18 cellular contexts compared by ENCODE assay signal in genomic region chr7:138726288-138726687, GRCh38. TPM values are rescaled to one million over a fixed set of nuclear protein-coding genes. Genes with fewer than 3 reads are reported as not detected.
A peak's percentile ranks its signal among the peaks of the same experiment; 100 is the strongest.
DNase-seq lines count a peak whose midpoint lies in the region; ATAC-seq and TF ChIP-seq lines count a peak whose summit lies in the region.
"Had no signal": no experiment of that assay in that cellular context is flagged by ENCODE, and none has a peak within 500 bp of the region (broad histone marks: within the 10 kb centered on the region; RNA-seq: fewer than 3 reads in every experiment).

No MANE protein-coding gene starts in this region.

- H3K27me3 Mint-ChIP-seq in activated naive CD8-positive, alpha-beta T cell treated with anti-CD3 and anti-CD28 coated beads, Interleukin-2, amount 50 U/mL, for 24 hours: no peaks in the 10 kb centered on the region
- H3K27me3 Mint-ChIP-seq: dendritic cell treated with granulocyte-macrophage colony-stimulating factor and Interleukin-4, amounts not matched to agents 40 ng/mL and 50 ng/mL, for 4 days had no signal

- no peaks in the 10 kb centered on the region for H3K9me3 Mint-ChIP-seq in activated naive CD8-positive, alpha-beta T cell treated with anti-CD3 and anti-CD28 coated beads, Interleukin-2, amount 50 U/mL, for 24 hours
- H3K9me3 Mint-ChIP-seq: dendritic cell treated with granulocyte-macrophage colony-stimulating factor and Interleukin-4, amounts not matched to agents 40 ng/mL and 50 ng/mL, for 4 days; HFFc6 had no signal

- no peaks in the 10 kb centered on the region for H3K9me2 ChIP-seq in HCT116 (ENCODE audit: insufficient read depth)

- TF ChIP-seq POLR2A in HCT116 (IDR thresholded peaks at IDR 0.05; ENCODE audit: borderline replicate concordance, extremely low read depth, insufficient read depth, insufficient read length): no peak

- TF ChIP-seq CTCF in HCT116 (IDR thresholded peaks at IDR 0.05 in 2 of 3, conservative IDR thresholded peaks at IDR 0.05 in 1 of 3; ENCODE audit: borderline replicate concordance in 1 of 3, insufficient read depth in 1 of 3, low read depth in 2 of 3, low read length in 2 of 3) (peak in 2 of 3 experiments; percentile 51 to 58; a peak in 4 of 6 replicates), brain microvascular endothelial cell (IDR thresholded peaks at IDR 0.05; ENCODE audit: low read depth, low read length, missing control alignments) (peak; percentile 20), smooth muscle cell (IDR thresholded peaks at IDR 0.05; ENCODE audit: borderline replicate concordance, insufficient read depth, poor library complexity, severe bottlenecking) (peak; percentile 6)

- H4K20me1 ChIP-seq in HCT116 (ENCODE audit: insufficient read depth) (no peaks in the 10 kb centered on the region), smooth muscle cell (ENCODE audit: low read depth) (no peaks in the 10 kb centered on the region)

- intact Hi-C loops in HCT116 (cut with micrococcal nuclease) (no loop called here), cardiac septum (cut with DNase I) (no loop called here)

- H3K4me3 ChIP-seq in HCT116 (replicated peaks in 1 of 2; ENCODE audit: low read depth in 1 of 2, low read length in 2 of 2) (no peak overlapping the region), brain microvascular endothelial cell (ENCODE audit: low read depth, low read length) (no peak overlapping the region), smooth muscle cell (no peak overlapping the region)

- ATAC-seq in HCT116: peak; percentile 87
- no peak for ATAC-seq in activated naive CD8-positive, alpha-beta T cell treated with anti-CD3 and anti-CD28 coated beads, Interleukin-2, amount 50 U/mL, for 24 hours
- ATAC-seq: esophagus mucosa had no signal

- no peaks in the 10 kb centered on the region for H3F3A ChIP-seq in smooth muscle cell (ENCODE audit: low read depth)

- 84% methylated on average over 9 of the region's 9 CpGs for WGBS in smooth muscle cell (ENCODE audit: low lambda C conversion rate)

- H3K27ac Mint-ChIP-seq in activated naive CD8-positive, alpha-beta T cell treated with anti-CD3 and anti-CD28 coated beads, Interleukin-2, amount 50 U/mL, for 24 hours: no peak overlapping the region
- H3K27ac Mint-ChIP-seq: CD8-positive, alpha-beta memory T cell; dendritic cell treated with granulocyte-macrophage colony-stimulating factor and Interleukin-4, amounts not matched to agents 40 ng/mL and 50 ng/mL, for 4 days; HFFc6 had no signal

- no peak overlapping the region for H3K9ac ChIP-seq in HCT116 (ENCODE audit: low read length)
- H3K9ac ChIP-seq in smooth muscle cell (ENCODE audit: low read depth): no peak overlapping the region

- H3K27ac ChIP-seq in HCT116 (ENCODE audit: low read depth, low read length) (no peak overlapping the region), brain microvascular endothelial cell (no peak overlapping the region), smooth muscle cell (ENCODE audit: low read depth) (no peak overlapping the region)

- H3K36me3 ChIP-seq in HCT116 (ENCODE audit: control insufficient read depth in 1 of 2, insufficient read depth in 2 of 2, low read length in 2 of 2) (no peaks in the 10 kb centered on the region), brain microvascular endothelial cell (replicated peaks) (no peaks in the 10 kb centered on the region), smooth muscle cell (ENCODE audit: low read depth) (no peaks in the 10 kb centered on the region)

- BruUV-seq in HCT116 (replicated peaks; lab: Mats Ljungman, UMichigan): no TSS peak

- H3K4me2 ChIP-seq in HCT116 (ENCODE audit: low read length) (no peak overlapping the region), smooth muscle cell (no peak overlapping the region)

- H3K4me1 Mint-ChIP-seq in activated naive CD8-positive, alpha-beta T cell treated with anti-CD3 and anti-CD28 coated beads, Interleukin-2, amount 50 U/mL, for 24 hours: no peaks in the 10 kb centered on the region
- H3K4me1 Mint-ChIP-seq: CD8-positive, alpha-beta memory T cell had no signal

- POLR2A ChIA-PET in HCT116 (lab: Charles Lee): no interaction called here

- H3K79me2 ChIP-seq in HCT116 (ENCODE audit: insufficient read depth, low read length) (no peaks in the 10 kb centered on the region), smooth muscle cell (ENCODE audit: low read depth) (no peaks in the 10 kb centered on the region)

- no peaks in the 10 kb centered on the region for H3K9me3 ChIP-seq in HCT116 (ENCODE audit: control insufficient read depth in 1 of 2, insufficient read depth in 1 of 2, low read depth in 1 of 2, low read length in 2 of 2)
- H3K9me3 ChIP-seq in smooth muscle cell (replicated peaks; ENCODE audit: low read depth): no peaks in the 10 kb centered on the region

- H2AFZ ChIP-seq in HCT116 (ENCODE audit: low read depth, low read length, poor library complexity, severe bottlenecking): no peak overlapping the region
- no peak overlapping the region for H2AFZ ChIP-seq in smooth muscle cell (ENCODE audit: low read depth)

- no peaks in the 10 kb centered on the region for H3K36me3 Mint-ChIP-seq in activated naive CD8-positive, alpha-beta T cell treated with anti-CD3 and anti-CD28 coated beads, Interleukin-2, amount 50 U/mL, for 24 hours (ENCODE audit: low read depth)
- H3K36me3 Mint-ChIP-seq: CD8-positive, alpha-beta memory T cell had no signal

- in situ Hi-C loops in brain microvascular endothelial cell (cut with HindIII; ENCODE audit: low pct_ligation_motif_present, low sequenced_read_pairs): no loop called here

- peak; percentile 41 for TF ChIP-seq RAD21 in HCT116 (IDR thresholded peaks at IDR 0.05; ENCODE audit: low read depth)

- H3K4me3 Mint-ChIP-seq in activated naive CD8-positive, alpha-beta T cell treated with anti-CD3 and anti-CD28 coated beads, Interleukin-2, amount 50 U/mL, for 24 hours: no peak overlapping the region
- H3K4me3 Mint-ChIP-seq: dendritic cell treated with granulocyte-macrophage colony-stimulating factor and Interleukin-4, amounts not matched to agents 40 ng/mL and 50 ng/mL, for 4 days; HFFc6 had no signal

- DNase-seq in activated T-cell treated with anti-CD3 and anti-CD28 coated beads for 48 hours (ENCODE audit: low read depth) (peak; percentile 11), HCT116 (ENCODE audit: low read depth, low spot score) (no peak), brain microvascular endothelial cell (no peak), smooth muscle cell (lab: John Stamatoyannopoulos, UW; ENCODE audit: unreplicated experiment) (no peak), cardiac septum (ENCODE audit: low spot score) (no peak), SIG-M5 treated with dmso at 0.1 percent for 504 hours (lab: John Stamatoyannopoulos, UW; ENCODE audit: unreplicated experiment) (no peak)
- no peak for DNase-seq in activated T-cell treated with anti-CD3 and anti-CD28 coated beads, Interleukin-2, amount 50 U/mL, for 48 hours
- DNase-seq in activated naive CD8-positive, alpha-beta T cell treated with anti-CD3 and anti-CD28 coated beads, Interleukin-2, amount 50 U/mL, for 24 hours: no peak
- DNase-seq: anterior cingulate cortex; CD8-positive, alpha-beta memory T cell; HFFc6; NCI-H2081; NCI-H510A treated with DMSO at 0.1 percent for 48 hours; retina had no signal

- H3K27me3 ChIP-seq in HCT116 (ENCODE audit: insufficient read depth, low read length): no peaks in the 10 kb centered on the region
- no peaks in the 10 kb centered on the region for H3K27me3 ChIP-seq in brain microvascular endothelial cell (replicated peaks)
- no peaks in the 10 kb centered on the region for H3K27me3 ChIP-seq in smooth muscle cell (ENCODE audit: low read depth)

- CTCF ChIA-PET in HCT116 (lab: Charles Lee): no interaction called here

- RAD21 ChIA-PET in HCT116 (lab: Charles Lee; ENCODE audit: low non-redundant PET in 1 of 2, low total read pairs in 2 of 2, uncharacterized antibody in 2 of 2, unreplicated experiment in 2 of 2): interaction anchor here in 1 of 2 experiments (0.6 kb wide), 1 partner anchor 355 kb away, joined by 4 read pairs; no protein-coding TSS in a partner anchor

- no peaks in the 10 kb centered on the region for H3K4me1 ChIP-seq in HCT116 (ENCODE audit: control insufficient read depth in 1 of 2, insufficient read depth in 2 of 2, low read length in 2 of 2)
- H3K4me1 ChIP-seq in smooth muscle cell (ENCODE audit: low read depth): no peaks in the 10 kb centered on the region

TF ChIP-seq in HCT116, 20 proteins besides CTCF, POLR2A, EP300 and RAD21 (continues in another document):
- TF ChIP-seq FOSL1 (IDR thresholded peaks at IDR 0.05; ENCODE audit: low read depth): no peak
- no peak for TF ChIP-seq SRF (IDR thresholded peaks at IDR 0.05; ENCODE audit: low read depth)
- TF ChIP-seq POLR2AphosphoS5 (IDR thresholded peaks at IDR 0.05; ENCODE audit: low read depth, low read length): no peak
- TF ChIP-seq CEBPB (IDR thresholded peaks at IDR 0.05; ENCODE audit: low read depth): no peak
- no peak for TF ChIP-seq JUND (IDR thresholded peaks at IDR 0.05)
- no peak for TF ChIP-seq SP1 (IDR thresholded peaks at IDR 0.05; ENCODE audit: low read depth)
- TF ChIP-seq YY1 (IDR thresholded peaks at IDR 0.05; ENCODE audit: extremely low read depth, insufficient replicate concordance, low read depth, low read length): no peak
- TF ChIP-seq ZNF274 (IDR thresholded peaks at IDR 0.05; ENCODE audit: low read depth, low read length): no peak
- TF ChIP-seq, protein P1, sequence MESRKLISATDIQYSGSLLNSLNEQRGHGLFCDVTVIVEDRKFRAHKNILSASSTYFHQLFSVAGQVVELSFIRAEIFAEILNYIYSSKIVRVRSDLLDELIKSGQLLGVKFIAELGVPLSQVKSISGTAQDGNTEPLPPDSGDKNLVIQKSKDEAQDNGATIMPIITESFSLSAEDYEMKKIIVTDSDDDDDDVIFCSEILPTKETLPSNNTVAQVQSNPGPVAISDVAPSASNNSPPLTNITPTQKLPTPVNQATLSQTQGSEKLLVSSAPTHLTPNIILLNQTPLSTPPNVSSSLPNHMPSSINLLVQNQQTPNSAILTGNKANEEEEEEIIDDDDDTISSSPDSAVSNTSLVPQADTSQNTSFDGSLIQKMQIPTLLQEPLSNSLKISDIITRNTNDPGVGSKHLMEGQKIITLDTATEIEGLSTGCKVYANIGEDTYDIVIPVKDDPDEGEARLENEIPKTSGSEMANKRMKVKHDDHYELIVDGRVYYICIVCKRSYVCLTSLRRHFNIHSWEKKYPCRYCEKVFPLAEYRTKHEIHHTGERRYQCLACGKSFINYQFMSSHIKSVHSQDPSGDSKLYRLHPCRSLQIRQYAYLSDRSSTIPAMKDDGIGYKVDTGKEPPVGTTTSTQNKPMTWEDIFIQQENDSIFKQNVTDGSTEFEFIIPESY (IDR thresholded peaks at IDR 0.05; ENCODE audit: extremely low read depth, insufficient replicate concordance, low read length): no peak
- TF ChIP-seq EZH2phosphoT487 (IDR thresholded peaks at IDR 0.05; ENCODE audit: borderline replicate concordance): no peak
- TF ChIP-seq, protein P2, sequence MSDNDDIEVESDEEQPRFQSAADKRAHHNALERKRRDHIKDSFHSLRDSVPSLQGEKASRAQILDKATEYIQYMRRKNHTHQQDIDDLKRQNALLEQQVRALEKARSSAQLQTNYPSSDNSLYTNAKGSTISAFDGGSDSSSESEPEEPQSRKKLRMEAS (IDR thresholded peaks at IDR 0.05): no peak

RNA-seq across cellular contexts. Expression of gene SVOPL, which starts 25.1 kb away (rescaled TPM):
- total RNA-seq in HCT116 (2021; ENCODE audit: unreplicated experiment) (not detected), smooth muscle cell (0.31 TPM in 1 of 2 replicates, not detected in the other), cardiac septum (not detected)
- not detected in 2 replicates for polyA plus RNA-seq in HCT116 (2012)
- 0.96 TPM in 1 of 2 replicates, not detected in the other for polyA plus RNA-seq in smooth muscle cell
- total RNA-seq: activated CD8-positive, alpha-beta memory T cell treated with anti-CD3 and anti-CD28 coated beads for 36 hours; CD8-positive, alpha-beta memory T cell; esophagus mucosa; HFFc6 had no signal
- polyA plus RNA-seq: AG04450; CD8-positive, alpha-beta memory T cell had no signal
